ENCODE assay signal across 22 cellular contexts in the genomic region with DNA sequence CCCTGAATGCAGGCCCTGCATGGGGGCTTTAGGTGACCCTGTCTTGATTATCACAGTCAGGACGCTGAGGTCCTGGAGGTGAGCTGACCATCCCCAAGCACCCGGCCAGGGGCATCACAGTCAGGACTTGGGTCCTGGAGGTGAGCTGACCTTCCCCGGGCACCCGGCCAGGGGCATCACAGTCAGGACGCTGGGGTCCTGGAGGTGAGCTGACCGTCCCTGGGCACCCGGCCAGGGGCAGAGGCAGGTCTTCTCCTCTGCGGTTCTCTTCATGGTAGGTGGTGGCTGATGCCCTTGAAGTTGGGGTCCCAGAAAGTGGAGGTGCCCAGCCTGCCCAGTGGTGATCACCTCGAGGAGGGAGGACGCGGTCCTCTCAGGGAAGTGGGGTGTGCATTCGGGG.
"Had no signal": no experiment of that assay in that cellular context is flagged by ENCODE, and none has a peak within 500 bp of the region (broad histone marks: within the 10 kb centered on the region; RNA-seq: fewer than 3 reads in every experiment).

No MANE protein-coding gene starts in this region.

- H3K36me3 ChIP-seq: esophagus muscularis mucosa, gastroesophageal sphincter, heart left ventricle, right lobe of liver, suprapubic skin, transverse colon, vagina had no signal

- H3K27ac Mint-ChIP-seq: memory B cell, progenitor cell of endocrine pancreas had no signal

- H3K36me3 Mint-ChIP-seq: natural killer cell had no signal

- H3K27me3 Mint-ChIP-seq: memory B cell; progenitor cell of endocrine pancreas; stimulated activated naive CD8-positive, alpha-beta T cell treated with anti-CD3 and anti-CD28 coated beads, Interleukin-15, amount 100 ng/mL, for 72 hours had no signal

- H3K27me3 ChIP-seq: esophagus muscularis mucosa, gastroesophageal sphincter, heart left ventricle, hepatocyte, right lobe of liver, suprapubic skin, transverse colon, vagina had no signal

- H2AFZ ChIP-seq: hepatocyte, parathyroid adenoma had no signal

- ATAC-seq: foreskin keratinocyte; gastroesophageal sphincter; heart left ventricle; stimulated activated naive CD8-positive, alpha-beta T cell treated with anti-CD3 and anti-CD28 coated beads, Interleukin-15, amount 100 ng/mL, for 72 hours had no signal

- DNase-seq: effector CD8-positive, alpha-beta T cell; foreskin keratinocyte; heart left ventricle; kidney; natural killer cell; right lobe of liver; small intestine; stimulated activated CD4-positive, alpha-beta T cell treated with anti-CD3 and anti-CD28 coated beads, Interleukin-15, amount 100 ng/mL, for 24 hours; stimulated activated CD4-positive, alpha-beta T cell treated with anti-CD3 and anti-CD28 coated beads, Interleukin-2, amount 100 ng/mL, for 48 hours; stimulated activated naive CD4-positive, alpha-beta T cell; stimulated activated naive CD8-positive, alpha-beta T cell treated with anti-CD3 and anti-CD28 coated beads, Interleukin-15, amount 100 ng/mL, for 72 hours; transverse colon had no signal

- FAIRE-seq: endothelial cell of umbilical vein, kidney, small intestine had no signal

- H3K4me1 ChIP-seq: foreskin keratinocyte had no signal

- H3K9me3 Mint-ChIP-seq: memory B cell; natural killer cell; stimulated activated naive CD8-positive, alpha-beta T cell treated with anti-CD3 and anti-CD28 coated beads, Interleukin-15, amount 100 ng/mL, for 72 hours had no signal

- H3K9ac ChIP-seq: parathyroid adenoma had no signal

- H3K4me3 Mint-ChIP-seq: memory B cell; stimulated activated naive CD8-positive, alpha-beta T cell treated with anti-CD3 and anti-CD28 coated beads, Interleukin-15, amount 100 ng/mL, for 72 hours had no signal

- H3K4me3 ChIP-seq: esophagus muscularis mucosa, gastroesophageal sphincter, heart left ventricle, hepatocyte, lung, right lobe of liver, suprapubic skin, transverse colon, vagina had no signal

- H3K9me3 ChIP-seq: esophagus muscularis mucosa, gastroesophageal sphincter, heart left ventricle, right lobe of liver, suprapubic skin, transverse colon, vagina had no signal

- H3K27ac ChIP-seq: esophagus muscularis mucosa, foreskin keratinocyte, gastroesophageal sphincter, heart left ventricle, hepatocyte, parathyroid adenoma, right lobe of liver, suprapubic skin, transverse colon, vagina had no signal
